In the genomic region with DNA sequence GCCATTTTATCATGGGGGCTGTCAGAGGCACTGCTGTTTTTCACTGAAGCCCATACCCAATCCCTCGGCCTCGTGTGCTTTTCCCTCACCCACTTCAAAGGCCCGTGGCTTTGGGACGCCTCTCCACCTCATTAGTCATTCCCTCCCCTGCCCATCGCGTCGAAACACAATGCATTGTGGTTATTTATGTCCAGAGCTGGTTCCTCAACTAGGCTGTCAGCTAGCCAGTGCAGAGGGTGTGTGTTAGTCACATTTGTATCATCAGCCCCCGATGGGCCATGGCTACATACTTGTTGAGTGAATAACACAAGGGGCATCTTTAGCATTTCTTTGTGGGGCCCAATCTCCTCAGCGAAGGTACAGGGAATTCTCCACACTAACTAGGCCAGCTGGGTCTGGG, we compare ENCODE assay signal across 11 cellular contexts. TPM values are rescaled to one million over a fixed set of nuclear protein-coding genes. Genes with fewer than 3 reads are reported as not detected.
A peak's percentile ranks its signal among the peaks of the same experiment; 100 is the strongest.
DNase-seq lines count a peak whose midpoint lies in the region; ATAC-seq and TF ChIP-seq lines count a peak whose summit lies in the region.
"Had no signal": no experiment of that assay in that cellular context is flagged by ENCODE, and none has a peak within 500 bp of the region (broad histone marks: within the 10 kb centered on the region; RNA-seq: fewer than 3 reads in every experiment).

No MANE protein-coding gene starts in this region.

- H3K4me3 ChIP-seq in suprapubic skin = no peak overlapping the region
- H3K4me3 ChIP-seq: psoas muscle had no signal

- peak; percentile 9 for DNase-seq in activated CD4-positive, alpha-beta T cell treated with anti-CD3 and anti-CD28 coated beads for 48 hours
- no peak for DNase-seq in activated CD4-positive, alpha-beta T cell treated with anti-CD3 and anti-CD28 coated beads for 4 hours
- DNase-seq in RWPE1 (ENCODE audit: low spot score) = peak; percentile 64
- peak; percentile 9 for DNase-seq in smooth muscle cell of the brain vasculature (ENCODE audit: low read depth, low spot score)
- no peak for DNase-seq in activated effector memory CD4-positive, alpha-beta T cell treated with Interleukin-2 at 50 U/mL for 16 hours
- DNase-seq in suprapubic skin (ENCODE audit: low spot score in 2 of 2) = no peak
- no peak for DNase-seq in NCI-H2196 treated with DMSO at 0.1 percent for 48 hours (lab: John Stamatoyannopoulos, UW; ENCODE audit: unreplicated experiment)
- DNase-seq: activated naive CD4-positive, alpha-beta T cell treated with anti-CD3 and anti-CD28 coated beads, Interleukin-2, amount 50 U/mL, for 16 hours; psoas muscle had no signal

- peak overlapping the region; percentile 42 for H3K27ac ChIP-seq in RWPE1
- no peak overlapping the region for H3K27ac ChIP-seq in suprapubic skin
- H3K27ac ChIP-seq: 22Rv1, psoas muscle had no signal

- TF ChIP-seq EP300 in suprapubic skin (IDR thresholded peaks at IDR 0.05) = no peak

- CTCF ChIA-PET in RWPE1 (lab: Yijun Ruan, JAX) = interaction anchor here (0.6 kb wide), 2 partner anchors 64 to 278 kb away, joined by 3 to 4 read pairs; no protein-coding TSS in a partner anchor

- 76% methylated on average over 9 of the region's 9 CpGs for WGBS in suprapubic skin

- TF ChIP-seq POLR2A in suprapubic skin (IDR thresholded peaks at IDR 0.05) = no peak

- no peaks in the 10 kb centered on the region for H3K9me3 ChIP-seq in suprapubic skin
- H3K9me3 ChIP-seq: psoas muscle had no signal

- H3K36me3 ChIP-seq in suprapubic skin = no peaks in the 10 kb centered on the region

- peak; percentile 51 for ATAC-seq in esophagus mucosa
- ATAC-seq: psoas muscle had no signal

- peaks cover 12% of the 10 kb centered on the region for H3K4me1 ChIP-seq in suprapubic skin

- no peak for TF ChIP-seq CTCF in RWPE1 (conservative IDR thresholded peaks at IDR 0.05; ENCODE audit: low read depth)
- TF ChIP-seq CTCF in suprapubic skin (IDR thresholded peaks at IDR 0.05) = no peak

- POLR2A ChIA-PET in RWPE1 (lab: Yijun Ruan, JAX; ENCODE audit: low non-redundant PET) = no interaction called here

- no peaks in the 10 kb centered on the region for H3K27me3 ChIP-seq in suprapubic skin

RNA-seq across cellular contexts. Expression of gene CRCP, which starts 3.8 kb away (rescaled TPM):
- 21.3 TPM for total RNA-seq in esophagus mucosa
- 10 to 100 TPM; 33.8 to 67.2 (median 42.8) TPM for total RNA-seq in suprapubic skin

RNA-seq across cellular contexts. Expression of gene ASL, which starts 35.2 kb away (rescaled TPM):
- 29.7 TPM for total RNA-seq in esophagus mucosa
- 10 to 100 TPM; 14.3 to 30.8 (median 22.4) TPM for total RNA-seq in suprapubic skin

Comparison
In these comparisons a context has a peak if more than half of its experiments do, and no peak if none do; other contexts are left out.
1. DNase-seq: peak in activated CD4-positive, alpha-beta T cell treated with anti-CD3 and anti-CD28 coated beads for 48 hours (single experiment), RWPE1 (single experiment) and smooth muscle cell of the brain vasculature (single experiment); none in activated CD4-positive, alpha-beta T cell treated with anti-CD3 and anti-CD28 coated beads for 4 hours (0 of 2), activated effector memory CD4-positive, alpha-beta T cell treated with Interleukin-2 at 50 U/mL for 16 hours (single experiment), suprapubic skin (0 of 2) and NCI-H2196 treated with DMSO at 0.1 percent for 48 hours (single experiment).